Comparison of ENCODE assay signal across 10 cellular contexts in genomic region chr11:5625281-5625680, GRCh38. TPM values are rescaled to one million over a fixed set of nuclear protein-coding genes. Genes with fewer than 3 reads are reported as not detected.
DNase-seq lines count a peak whose midpoint lies in the region; ATAC-seq, FAIRE-seq and TF ChIP-seq lines count a peak whose summit lies in the region.
"Had no signal": no experiment of that assay in that cellular context is flagged by ENCODE, and none has a peak within 500 bp of the region (broad histone marks: within the 10 kb centered on the region; RNA-seq: fewer than 3 reads in every experiment).

No MANE protein-coding gene starts in this region.

- H3K9me3 ChIP-seq in Caco-2 (no peaks in the 10 kb centered on the region), MM.1S (replicated peaks; ENCODE audit: insufficient read depth, low read length) (no peaks in the 10 kb centered on the region), endothelial cell of umbilical vein (replicated peaks; ENCODE audit: control insufficient read depth, insufficient read depth, low read length) (no peaks in the 10 kb centered on the region), osteoblast (ENCODE audit: low read depth, low read length) (no peaks in the 10 kb centered on the region)

- peaks cover 48% of the 10 kb centered on the region for H3K4me1 ChIP-seq in Caco-2
- peaks cover 8% of the 10 kb centered on the region for H3K4me1 ChIP-seq in MM.1S (ENCODE audit: low read length)
- H3K4me1 ChIP-seq in endothelial cell of umbilical vein (ENCODE audit: control insufficient read depth, extremely low read depth, insufficient read depth, low read length) = peaks cover 22% of the 10 kb centered on the region
- H3K4me1 ChIP-seq in osteoblast (ENCODE audit: insufficient read depth, low read length) = peaks cover 27% of the 10 kb centered on the region

- H2AFZ ChIP-seq in MM.1S (ENCODE audit: low read length) (peak overlapping the region; percentile 92), endothelial cell of umbilical vein (ENCODE audit: low read depth, low read length) (peak overlapping the region; percentile 95), osteoblast (ENCODE audit: low read length) (peak overlapping the region; percentile 93)

- H3K9me1 ChIP-seq in endothelial cell of umbilical vein (replicated peaks; ENCODE audit: control insufficient read depth, extremely low read depth, insufficient read depth, low read length) = no peaks in the 10 kb centered on the region

- H3K36me3 ChIP-seq in Caco-2 (ENCODE audit: control insufficient read depth, insufficient read depth, low read length) = no peaks in the 10 kb centered on the region
- H3K36me3 ChIP-seq in MM.1S (replicated peaks; ENCODE audit: insufficient read depth, low read length) = no peaks in the 10 kb centered on the region
- H3K36me3 ChIP-seq in endothelial cell of umbilical vein (ENCODE audit: control insufficient read depth in 2 of 2, extremely low read depth in 1 of 2, insufficient read depth in 2 of 2, low read length in 2 of 2) = no peaks in the 10 kb centered on the region
- no peaks in the 10 kb centered on the region for H3K36me3 ChIP-seq in osteoblast (ENCODE audit: insufficient read depth, low read length)

- dilution Hi-C loops in endothelial cell of umbilical vein (cut with MboI; ENCODE audit: extremely low pct_ligation_motif_present, low sequenced_read_pairs) = no loop called here

- H3K4me1 Mint-ChIP-seq in Caco-2 (ENCODE audit: low read depth, unreplicated experiment) = peaks cover 35% of the 10 kb centered on the region

- FAIRE-seq in endothelial cell of umbilical vein (lab: Jason Lieb, UNC) = peak; percentile 47

- no peak for ATAC-seq in GM21515 (IDR thresholded peaks at IDR 0.05; ENCODE audit: unreplicated experiment)

- H3F3A ChIP-seq in MM.1S (ENCODE audit: insufficient read depth, low read length) = no peaks in the 10 kb centered on the region

- DNase-seq in Caco-2 = no peak
- DNase-seq in MM.1S = no peak
- DNase-seq in endothelial cell of umbilical vein (ENCODE audit: low read depth, low spot score) = no peak
- no peak for DNase-seq in osteoblast (ENCODE audit: insufficient read length, low spot score, missing footprints)
- no peak for DNase-seq in KG1 (lab: John Stamatoyannopoulos, UW)
- no peak for DNase-seq in NCI-H128 (lab: John Stamatoyannopoulos, UW; ENCODE audit: unreplicated experiment)
- DNase-seq in glomerular visceral epithelial cell (ENCODE audit: extremely low spot score) = no peak

- H3K27ac ChIP-seq in MM.1S (ENCODE audit: low read length) (no peak overlapping the region), endothelial cell of umbilical vein (ENCODE audit: insufficient read depth, low read depth, low read length) (peak overlapping the region; percentile 76), osteoblast (ENCODE audit: low read depth, low read length) (peak overlapping the region; percentile 89)

- no peak overlapping the region; the same call in 1 of the 2 replicates for H3K9ac ChIP-seq in MM.1S (ENCODE audit: low read length)
- peak overlapping the region; percentile 79 for H3K9ac ChIP-seq in endothelial cell of umbilical vein (replicated peaks; ENCODE audit: extremely low read depth, insufficient read depth, low read length)

- CTCF ChIA-PET in Caco-2 (lab: Charles Lee) (no interaction called here), endothelial cell of umbilical vein (lab: Charles Lee) (interaction anchor here (0.9 to 1.6 kb wide), 3 partner anchors 13 to 25 kb away, joined by 3 to 8 read pairs (median 3); no protein-coding TSS in a partner anchor)

- no peaks in the 10 kb centered on the region for H3K27me3 Mint-ChIP-seq in Caco-2 (ENCODE audit: insufficient read depth, unreplicated experiment)

- intact Hi-C loops in Caco-2 (cut with micrococcal nuclease; ENCODE audit: unreplicated experiment) = no loop called here
- intact Hi-C loops in endothelial cell of umbilical vein (cut with micrococcal nuclease) = loop anchor here (1.0 kb wide), 1 partner anchor 25 kb away; no protein-coding TSS in a partner anchor

- H3K4me3 Mint-ChIP-seq in Caco-2 (ENCODE audit: unreplicated experiment) = peak overlapping the region; percentile 75

- peaks cover 3% of the 10 kb centered on the region for H3K9me3 Mint-ChIP-seq in Caco-2 (ENCODE audit: unreplicated experiment)

- H3K79me2 ChIP-seq in MM.1S (ENCODE audit: low read length) (no peaks in the 10 kb centered on the region), endothelial cell of umbilical vein (ENCODE audit: control insufficient read depth, insufficient read depth, low read length) (no peaks in the 10 kb centered on the region), osteoblast (ENCODE audit: insufficient read depth, low read length) (no peaks in the 10 kb centered on the region)

- no peak for TF ChIP-seq POLR2A in endothelial cell of umbilical vein (IDR thresholded peaks at IDR 0.05; ENCODE audit: low read depth, low read length)

- H3K27ac Mint-ChIP-seq in Caco-2 (ENCODE audit: unreplicated experiment) = peak overlapping the region; percentile 76

- POLR2A ChIA-PET in Caco-2 (lab: Charles Lee) (no interaction called here), endothelial cell of umbilical vein (lab: Charles Lee) (no interaction called here)

- H3K9me2 ChIP-seq in MM.1S (replicated peaks; ENCODE audit: insufficient read depth, low read length) = no peaks in the 10 kb centered on the region

- H4K20me1 ChIP-seq in MM.1S (ENCODE audit: insufficient read depth, low read length) = no peaks in the 10 kb centered on the region
- H4K20me1 ChIP-seq in endothelial cell of umbilical vein (replicated peaks; ENCODE audit: control insufficient read depth, extremely low read depth, insufficient read depth, low read length) = no peaks in the 10 kb centered on the region
- no peaks in the 10 kb centered on the region for H4K20me1 ChIP-seq in osteoblast (ENCODE audit: insufficient read depth, low read length)

- BruUV-seq in Caco-2 (replicated peaks; lab: Mats Ljungman, UMichigan) (no TSS peak), endothelial cell of umbilical vein (replicated peaks; lab: Mats Ljungman, UMichigan) (no TSS peak)

- H3K4me2 ChIP-seq in MM.1S (ENCODE audit: low read depth, low read length) (peak overlapping the region; percentile 81), endothelial cell of umbilical vein (ENCODE audit: insufficient read depth, low read length) (peak overlapping the region; percentile 93), osteoblast (ENCODE audit: insufficient read depth, low read length) (peak overlapping the region; percentile 95)

- H3K27me3 ChIP-seq in Caco-2 (replicated peaks; ENCODE audit: control insufficient read depth, insufficient read depth, low read length) (no peaks in the 10 kb centered on the region), MM.1S (replicated peaks; ENCODE audit: insufficient read depth, low read length) (peaks cover 1% of the 10 kb centered on the region; the same call in 1 of the 2 replicates), endothelial cell of umbilical vein (ENCODE audit: control insufficient read depth in 2 of 2, insufficient read depth in 2 of 2, low read length in 2 of 2) (no peaks in the 10 kb centered on the region), osteoblast (ENCODE audit: insufficient read depth, low read length) (no peaks in the 10 kb centered on the region)

- H3K4me3 ChIP-seq in Caco-2 (ENCODE audit: low read depth, low read length) (peak overlapping the region; percentile 32), MM.1S (ENCODE audit: low read length) (peak overlapping the region; percentile 68), endothelial cell of umbilical vein (replicated peaks in 1 of 3; ENCODE audit: insufficient read depth in 1 of 3, low read depth in 1 of 3, low read length in 3 of 3) (peak overlapping the region in 2 of 3 experiments; percentile 40 to 90), osteoblast (ENCODE audit: insufficient read depth, low read length) (peak overlapping the region; percentile 79)

- H3K36me3 Mint-ChIP-seq in Caco-2 (ENCODE audit: insufficient read depth, unreplicated experiment) = peaks cover 5% of the 10 kb centered on the region

- no peak for TF ChIP-seq CTCF in Caco-2 (IDR thresholded peaks at IDR 0.05; ENCODE audit: insufficient read depth in 1 of 2, low read depth in 1 of 2, low read length in 1 of 2, severe bottlenecking in 1 of 2, unreplicated experiment in 1 of 2)
- no peak for TF ChIP-seq CTCF in MM.1S (IDR thresholded peaks at IDR 0.05; ENCODE audit: low read length)
- no peak for TF ChIP-seq CTCF in endothelial cell of umbilical vein (IDR thresholded peaks at IDR 0.05; ENCODE audit: extremely low read depth in 1 of 2, insufficient read depth in 1 of 2, low read depth in 1 of 2, low read length in 2 of 2)
- TF ChIP-seq CTCF in osteoblast (IDR thresholded peaks at IDR 0.05; ENCODE audit: extremely low read depth, low read depth, low read length) = no peak

RNA-seq across cellular contexts. Expression of gene TRIM34, which starts 0.5 kb away (rescaled TPM):
- total RNA-seq in Caco-2 (2022) (4.3 and 4.7 TPM in 2 replicates), endothelial cell of umbilical vein (5.2 and 6.7 TPM in 2 replicates), osteoblast (8.3 and 10.3 TPM in 2 replicates)
- 14.6 and 15.2 TPM in 2 replicates for polyA plus RNA-seq in endothelial cell of umbilical vein
- 8.1 and 9.2 TPM in 2 replicates for polyA plus RNA-seq in endothelial cell of umbilical vein (2011; cell fraction: cytosol; rRNA removed)
- polyA plus RNA-seq in endothelial cell of umbilical vein (2011; cell fraction: nucleus; rRNA removed) = 17.1 and 21.1 TPM in 2 replicates
- polyA plus RNA-seq in endothelial cell of umbilical vein (2012) = 8.1 and 11.7 TPM in 2 replicates
- polyA minus RNA-seq in endothelial cell of umbilical vein = 14.6 and 17.7 TPM in 2 replicates
- 0.82 TPM for polyA minus RNA-seq in endothelial cell of umbilical vein (2011; cell fraction: cytosol; rRNA and poly(A)+ RNA removed)
- 5.2 and 6.9 TPM in 2 replicates for polyA minus RNA-seq in endothelial cell of umbilical vein (2011; cell fraction: nucleus; rRNA and poly(A)+ RNA removed)

RNA-seq across cellular contexts. Expression of gene TRIM6, which starts 28.8 kb away (rescaled TPM):
- total RNA-seq in Caco-2 (2022) (0.43 and 0.53 TPM in 2 replicates), endothelial cell of umbilical vein (4.8 and 5.6 TPM in 2 replicates), osteoblast (3.6 and 3.8 TPM in 2 replicates)
- polyA plus RNA-seq in endothelial cell of umbilical vein = 3.3 and 3.9 TPM in 2 replicates
- polyA plus RNA-seq in endothelial cell of umbilical vein (2011; cell fraction: cytosol; rRNA removed) = 2.5 TPM in 2 replicates
- polyA plus RNA-seq in endothelial cell of umbilical vein (2011; cell fraction: nucleus; rRNA removed) = 2.7 and 3.6 TPM in 2 replicates
- 2.6 and 4.9 TPM in 2 replicates for polyA plus RNA-seq in endothelial cell of umbilical vein (2012)
- polyA minus RNA-seq in endothelial cell of umbilical vein = 2.6 and 2.9 TPM in 2 replicates
- not detected for polyA minus RNA-seq in endothelial cell of umbilical vein (2011; cell fraction: cytosol; rRNA and poly(A)+ RNA removed)
- polyA minus RNA-seq in endothelial cell of umbilical vein (2011; cell fraction: nucleus; rRNA and poly(A)+ RNA removed) = 1.1 and 1.5 TPM in 2 replicates

RNA-seq across cellular contexts. Expression of gene OR52B6, which starts 44.6 kb away (rescaled TPM):
- total RNA-seq in Caco-2 (2022) (not detected in 2 replicates), endothelial cell of umbilical vein (not detected in 2 replicates), osteoblast (not detected in 2 replicates)
- polyA plus RNA-seq in endothelial cell of umbilical vein = not detected in 2 replicates
- polyA plus RNA-seq in endothelial cell of umbilical vein (2011; cell fraction: cytosol; rRNA removed) = not detected in 2 replicates
- polyA plus RNA-seq in endothelial cell of umbilical vein (2011; cell fraction: nucleus; rRNA removed) = not detected in 2 replicates
- polyA plus RNA-seq in endothelial cell of umbilical vein (2012) = not detected in 2 replicates
- not detected in 2 replicates for polyA minus RNA-seq in endothelial cell of umbilical vein
- polyA minus RNA-seq in endothelial cell of umbilical vein (2011; cell fraction: cytosol; rRNA and poly(A)+ RNA removed) = not detected
- not detected in 2 replicates for polyA minus RNA-seq in endothelial cell of umbilical vein (2011; cell fraction: nucleus; rRNA and poly(A)+ RNA removed)
- total RNA-seq: myocyte; T-helper 2 cell treated with Interferon-gamma antibody and Interleukin-4, amounts not matched to agents 100 ng/mL and 5 ng/mL, for 36 hours had no signal

RNA-seq across cellular contexts. Expression of gene TRIM5, which starts 59.6 kb away (rescaled TPM):
- total RNA-seq in Caco-2 (2022) (21.9 and 25.2 TPM in 2 replicates), endothelial cell of umbilical vein (54.5 and 61.4 TPM in 2 replicates), osteoblast (25.9 and 29.7 TPM in 2 replicates)
- polyA plus RNA-seq in endothelial cell of umbilical vein = 46.0 and 57.3 TPM in 2 replicates
- 44.7 and 46.6 TPM in 2 replicates for polyA plus RNA-seq in endothelial cell of umbilical vein (2011; cell fraction: cytosol; rRNA removed)
- polyA plus RNA-seq in endothelial cell of umbilical vein (2011; cell fraction: nucleus; rRNA removed) = 50.6 and 64.9 TPM in 2 replicates
- 60.3 and 65.7 TPM in 2 replicates for polyA plus RNA-seq in endothelial cell of umbilical vein (2012)
- 83.1 and 91.5 TPM in 2 replicates for polyA minus RNA-seq in endothelial cell of umbilical vein
- polyA minus RNA-seq in endothelial cell of umbilical vein (2011; cell fraction: cytosol; rRNA and poly(A)+ RNA removed) = 6.7 TPM
- 37.7 and 61.0 TPM in 2 replicates for polyA minus RNA-seq in endothelial cell of umbilical vein (2011; cell fraction: nucleus; rRNA and poly(A)+ RNA removed)
